8 cellular contexts compared by ENCODE assay signal in genomic region chr5:138459311-138459710, GRCh38. TPM values are rescaled to one million over a fixed set of nuclear protein-coding genes. Genes with fewer than 3 reads are reported as not detected.
A peak's percentile ranks its signal among the peaks of the same experiment; 100 is the strongest.
DNase-seq lines count a peak whose midpoint lies in the region; ATAC-seq and TF ChIP-seq lines count a peak whose summit lies in the region.

No MANE protein-coding gene starts in this region.

- H3K4me3 ChIP-seq in colonic mucosa (no peak overlapping the region), H7 (ENCODE audit: insufficient read depth, low read depth, low read length) (no peak overlapping the region)

- no peak for TF ChIP-seq CTCF in colonic mucosa (IDR thresholded peaks at IDR 0.05)

- ATAC-seq in GM19452 (IDR thresholded peaks at IDR 0.05; ENCODE audit: unreplicated experiment), result peak; percentile 42
- no peak for ATAC-seq in GM21515 (IDR thresholded peaks at IDR 0.05; ENCODE audit: unreplicated experiment)

- H3K4me1 ChIP-seq in colonic mucosa, result peaks cover 3% of the 10 kb centered on the region

- intact Hi-C loops in colonic mucosa (cut with DNase I), result loop anchor here (5.0 kb wide), 1 partner anchor 33 kb away; no protein-coding TSS in a partner anchor

- no peaks in the 10 kb centered on the region for H3K27me3 ChIP-seq in colonic mucosa
- H3K27me3 ChIP-seq in H7 (ENCODE audit: control insufficient read depth, insufficient read depth, low read length), result no peaks in the 10 kb centered on the region

- H3K36me3 ChIP-seq in colonic mucosa (no peaks in the 10 kb centered on the region), H7 (replicated peaks; ENCODE audit: control insufficient read depth, insufficient read depth, low read length) (no peaks in the 10 kb centered on the region)

- H3K9me3 ChIP-seq in colonic mucosa, result no peaks in the 10 kb centered on the region

- no peak overlapping the region for H3K9ac ChIP-seq in colonic mucosa (ENCODE audit: low read depth in 2 of 2, low read length in 2 of 2)

- DNase-seq in activated CD4-positive, alpha-beta T cell treated with anti-CD3 and anti-CD28 coated beads for 1 hour, result peak; percentile 85
- DNase-seq in colonic mucosa, result peak; percentile 46
- DNase-seq in stimulated activated CD8-positive, alpha-beta memory T cell treated with anti-CD3 and anti-CD28 coated beads, Interleukin-12 subunit alpha, Interleukin-12 subunit beta, amount 100 ng/mL, for 24 hours (ENCODE audit: extremely low read depth), result peak; percentile 75
- DNase-seq in NCI-H345 (lab: John Stamatoyannopoulos, UW), result no peak
- DNase-seq in H7, result no peak
- no peak for DNase-seq in NCI-H2171 treated with DMSO at 0.1 percent for 48 hours (lab: John Stamatoyannopoulos, UW)

- no peak overlapping the region for H3K27ac ChIP-seq in colonic mucosa

RNA-seq across cellular contexts. Expression of gene EGR1, which starts 6.0 kb away (rescaled TPM):
- 10 to 100 TPM in 1 of 2 donors, 1 to 10 TPM in 1; 6.7 to 73.9 TPM for total RNA-seq in colonic mucosa
- 0.10 and 7.5 TPM in 2 replicates for total RNA-seq in H7 (2014; rRNA removed; shearing (Covaris generic))

RNA-seq across cellular contexts. Expression of gene REEP2, which starts 20.5 kb away (rescaled TPM):
- total RNA-seq in colonic mucosa, result 1 to 10 TPM in 1 of 2 donors, under 1 TPM in 1; 0.42 to 3.2 TPM
- total RNA-seq in H7 (2014; rRNA removed; shearing (Covaris generic)), result 18.3 and 20.3 TPM in 2 replicates

Comparison
In these comparisons a context has a peak if more than half of its experiments do, and no peak if none do; other contexts are left out.
1. DNase-seq: peak in activated CD4-positive, alpha-beta T cell treated with anti-CD3 and anti-CD28 coated beads for 1 hour (single experiment), colonic mucosa (single experiment) and stimulated activated CD8-positive, alpha-beta memory T cell treated with anti-CD3 and anti-CD28 coated beads, Interleukin-12 subunit alpha, Interleukin-12 subunit beta, amount 100 ng/mL, for 24 hours (single experiment); none in NCI-H345 (single experiment), H7 (single experiment) and NCI-H2171 treated with DMSO at 0.1 percent for 48 hours (single experiment).